Comparison of ENCODE assay signal across 7 cellular contexts in the genomic region with DNA sequence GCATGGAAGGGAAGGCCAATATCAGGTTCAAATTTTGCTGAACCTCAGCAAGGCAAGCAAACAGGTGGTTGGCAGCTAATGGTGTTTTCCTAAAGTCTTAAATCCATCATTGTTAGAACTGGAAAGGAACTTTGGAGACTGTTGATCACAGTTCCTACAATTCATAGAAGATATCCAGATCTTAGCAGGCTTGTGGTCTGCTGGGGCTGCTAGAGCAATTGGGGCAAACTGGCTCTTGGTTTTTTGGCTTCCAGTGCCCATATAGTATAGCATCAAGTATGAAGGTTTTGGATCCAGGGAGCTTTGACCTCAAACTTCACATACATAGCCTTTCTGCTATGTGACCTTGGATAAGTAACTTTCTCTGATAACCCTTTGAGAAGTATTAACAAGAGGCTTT.
"Had no signal": no experiment of that assay in that cellular context is flagged by ENCODE, and none has a peak within 500 bp of the region (broad histone marks: within the 10 kb centered on the region; RNA-seq: fewer than 3 reads in every experiment).

No MANE protein-coding gene starts in this region.

- FAIRE-seq: GM12878, GM12891, GM12892, GM18507, GM19239 had no signal

- ATAC-seq: GM12878 had no signal

- DNase-seq: GDM1, GF-D8 had no signal

- H3K4me3 ChIP-seq: GM12878 had no signal
